Comparison of ENCODE assay signal across 34 cellular contexts in the genomic region with DNA sequence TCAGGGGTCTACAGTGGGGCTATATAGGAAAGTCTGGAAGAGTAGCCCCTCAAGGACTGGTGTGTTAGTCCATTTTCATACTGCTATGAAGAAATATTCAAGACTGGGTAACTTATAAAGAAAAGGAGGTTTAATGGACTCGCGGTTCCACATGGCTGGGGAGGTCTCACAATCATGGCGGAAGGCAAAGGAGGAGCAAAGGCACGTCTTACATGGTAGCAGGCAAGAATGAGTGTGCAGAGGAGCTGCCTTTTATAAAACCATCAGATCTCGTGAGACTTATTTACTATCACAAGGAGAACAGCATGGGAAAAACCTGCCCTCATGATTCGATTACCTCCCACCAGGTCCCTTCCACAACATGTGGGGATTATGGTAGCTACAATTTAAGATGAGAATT. TPM values are rescaled to one million over a fixed set of nuclear protein-coding genes. Genes with fewer than 3 reads are reported as not detected.
DNase-seq lines count a peak whose midpoint lies in the region; ATAC-seq, FAIRE-seq and TF ChIP-seq lines count a peak whose summit lies in the region.
"Had no signal": no experiment of that assay in that cellular context is flagged by ENCODE, and none has a peak within 500 bp of the region (broad histone marks: within the 10 kb centered on the region; RNA-seq: fewer than 3 reads in every experiment).

No MANE protein-coding gene starts in this region.

- FAIRE-seq in GM12892 (lab: Jason Lieb, UNC): no peak
- FAIRE-seq: H1, RCC 7860 had no signal

- no peak overlapping the region for H4K12ac ChIP-seq in trophoblast cell (ENCODE audit: low read depth, low read length)

- no peak overlapping the region for H2BK5ac ChIP-seq in trophoblast cell (ENCODE audit: low read depth, low read length, poor library complexity)

- no peak overlapping the region for H4K91ac ChIP-seq in trophoblast cell (ENCODE audit: low read depth, low read length)

- no peaks in the 10 kb centered on the region for H3K9me3 Mint-ChIP-seq in brain
- H3K9me3 Mint-ChIP-seq: activated naive CD4-positive, alpha-beta T cell treated with anti-CD3 and anti-CD28 coated beads, Interleukin-2, amount 50 U/mL, for 72 hours had no signal

- no peak overlapping the region for H3K23ac ChIP-seq in trophoblast cell (ENCODE audit: low read length)

- H3K4me1 ChIP-seq in trophoblast cell (ENCODE audit: control insufficient read depth in 1 of 2, insufficient read depth in 2 of 2, low read length in 2 of 2): peaks cover 0 to 3% of the 10 kb centered on the region in 2 experiments

- H3K4me2 ChIP-seq in trophoblast cell (ENCODE audit: low read length): no peak overlapping the region
- H3K4me2 ChIP-seq: KMS-11 had no signal

- no peak overlapping the region for H3K9ac ChIP-seq in trophoblast cell (ENCODE audit: low read length)
- H3K9ac ChIP-seq: KMS-11 had no signal

- no peaks in the 10 kb centered on the region for H3K9me3 ChIP-seq in trophoblast cell (ENCODE audit: insufficient read depth, low read depth, low read length)
- H3K9me3 ChIP-seq: colonic mucosa, neutrophil, sigmoid colon, tibial artery had no signal

- no peak for TF ChIP-seq POLR2A in GM12892 (IDR thresholded peaks at IDR 0.05; ENCODE audit: low read depth, low read length)

- DNase-seq in NCI-H82 (lab: John Stamatoyannopoulos, UW) (peak; percentile 25), NCI-H82 treated with DMSO at 0.1 percent for 48 hours (lab: John Stamatoyannopoulos, UW; ENCODE audit: unreplicated experiment) (no peak), HFF-Myc (ENCODE audit: extremely low read depth, low read depth) (no peak), trophoblast cell (no peak), GM12892 (ENCODE audit: insufficient read length) (no peak), HEK293T (ENCODE audit: extremely low spot score) (no peak)
- DNase-seq: activated CD4-positive, alpha-beta T cell treated with anti-CD3 and anti-CD28 coated beads, Interleukin-2, amount 10 ng/mL, durations not matched to agents 24 days and 14 days; activated CD8-positive, alpha-beta memory T cell treated with anti-CD3 and anti-CD28 coated beads for 24 hours; activated effector memory CD4-positive, alpha-beta T cell treated with Interleukin-2 at 50 U/mL for 16 hours; activated T-cell treated with anti-CD3 and anti-CD28 coated beads for 4 hours; aorta; Calu3; colonic mucosa; effector memory CD4-positive, alpha-beta T cell; erythroblast; NCI-H1417; NCI-H2029 treated with DMSO at 0.1 percent for 48 hours; NCI-H226; SIG-M5; sigmoid colon; stimulated activated CD4-positive, alpha-beta T cell treated with anti-CD3 and anti-CD28 coated beads, Interleukin-4, amount 100 ng/mL, for 24 hours; tibial artery; WERI-Rb-1 had no signal

- no peak overlapping the region for H2AFZ ChIP-seq in trophoblast cell (ENCODE audit: insufficient read depth, low read length, poor library complexity)

- peaks cover 5% of the 10 kb centered on the region for H3K79me2 ChIP-seq in trophoblast cell (ENCODE audit: control insufficient read depth, insufficient read depth, low read length, poor library complexity)

- H3K79me1 ChIP-seq in trophoblast cell (ENCODE audit: low read length): peaks cover 9% of the 10 kb centered on the region

- H3K36me3 ChIP-seq in trophoblast cell (ENCODE audit: control insufficient read depth in 1 of 2, insufficient read depth in 2 of 2, low read length in 2 of 2): peaks cover 0 to 3% of the 10 kb centered on the region in 2 experiments
- H3K36me3 ChIP-seq: colonic mucosa, neutrophil had no signal

- no peaks in the 10 kb centered on the region for H3K27me3 ChIP-seq in trophoblast cell (ENCODE audit: insufficient read depth, low read length)
- H3K27me3 ChIP-seq: cardiac muscle cell, colonic mucosa, sigmoid colon, tibial artery had no signal

- peak overlapping the region; percentile 54 to 99 (median 98) for H3K4me3 Mint-ChIP-seq in brain
- H3K4me3 Mint-ChIP-seq: activated CD4-positive, alpha-beta T cell treated with anti-CD3 and anti-CD28 coated beads, Interleukin-2, amount 10 ng/mL, durations not matched to agents 24 days and 14 days had no signal

- peak overlapping the region; percentile 14 for H3K4ac ChIP-seq in trophoblast cell (ENCODE audit: low read depth, low read length)

- H2BK12ac ChIP-seq in trophoblast cell (ENCODE audit: low read length): no peak overlapping the region

- no peak overlapping the region for H3K27ac Mint-ChIP-seq in brain
- H3K27ac Mint-ChIP-seq: activated CD4-positive, alpha-beta T cell treated with anti-CD3 and anti-CD28 coated beads, Interleukin-2, amount 10 ng/mL, durations not matched to agents 24 days and 14 days; activated naive CD4-positive, alpha-beta T cell treated with anti-CD3 and anti-CD28 coated beads, Interleukin-2, amount 50 U/mL, for 72 hours; progenitor cell of endocrine pancreas had no signal

- ATAC-seq in HG03025 (IDR thresholded peaks at IDR 0.05; ENCODE audit: low FRiP score, unreplicated experiment): no peak
- ATAC-seq: activated naive CD4-positive, alpha-beta T cell treated with anti-CD3 and anti-CD28 coated beads, Interleukin-2, amount 50 U/mL, for 72 hours had no signal

- no peak for TF ChIP-seq CTCF in HFF-Myc (IDR thresholded peaks at IDR 0.05; ENCODE audit: low read depth, low read length, missing control alignments)
- no peak for TF ChIP-seq CTCF in brain (conservative IDR thresholded peaks at IDR 0.05)

- no peak overlapping the region for H3K14ac ChIP-seq in trophoblast cell (ENCODE audit: low read length)

- 0 out of 2 replicates have a peak overlapping the region, but pooled peaks have one; percentile 4 for H3K4me3 ChIP-seq in HFF-Myc (replicated peaks; ENCODE audit: low read depth, low read length)
- no peak overlapping the region for H3K4me3 ChIP-seq in trophoblast cell (ENCODE audit: low read depth, low read length)
- H3K4me3 ChIP-seq: cardiac muscle cell, colonic mucosa, sigmoid colon, tibial artery had no signal

- H2AK5ac ChIP-seq in trophoblast cell (ENCODE audit: low read length): no peak overlapping the region

- H4K8ac ChIP-seq in trophoblast cell (ENCODE audit: low read depth, low read length): no peak overlapping the region

- H3K36me3 Mint-ChIP-seq in brain: no peaks in the 10 kb centered on the region

- POLR2A ChIA-PET in HEK293T (lab: Yijun Ruan, JAX): no interaction called here

- CTCF ChIA-PET in HEK293T (lab: Yijun Ruan, JAX): no interaction called here

- no peak overlapping the region for H3K18ac ChIP-seq in trophoblast cell (ENCODE audit: low read length)

- no peak overlapping the region for H3K27ac ChIP-seq in trophoblast cell (ENCODE audit: low read depth, low read length)
- H3K27ac ChIP-seq: 22Rv1, C4-2B, cardiac muscle cell, colonic mucosa, KMS-11, neutrophil, sigmoid colon, tibial artery, WERI-Rb-1 had no signal

- no peak overlapping the region for H2BK120ac ChIP-seq in trophoblast cell (ENCODE audit: insufficient read depth, low read length, poor library complexity)

- H3K27me3 Mint-ChIP-seq in brain: peaks cover 6% of the 10 kb centered on the region
- H3K27me3 Mint-ChIP-seq: activated CD4-positive, alpha-beta T cell treated with anti-CD3 and anti-CD28 coated beads, Interleukin-2, amount 10 ng/mL, durations not matched to agents 24 days and 14 days; progenitor cell of endocrine pancreas had no signal

- peaks cover 51% of the 10 kb centered on the region for H3K4me1 Mint-ChIP-seq in brain

- no CpG with 5 or more reads among the region's 6 CpGs for WGBS in trophoblast cell (ENCODE audit: extremely low coverage, insufficient coverage, insufficient read length)

TF ChIP-seq in HEK293T, 16 proteins besides CTCF, POLR2A, EP300 and RAD21:
- TF ChIP-seq L3MBTL2 (conservative IDR thresholded peaks at IDR 0.05) (no peak), HDGF (IDR thresholded peaks at IDR 0.05; ENCODE audit: borderline replicate concordance) (no peak), SUZ12 (IDR thresholded peaks at IDR 0.05) (no peak), BHLHE40 (IDR thresholded peaks at IDR 0.05; ENCODE audit: borderline replicate concordance) (no peak), FOXK2 (IDR thresholded peaks at IDR 0.05) (no peak), ARNT (IDR thresholded peaks at IDR 0.05) (no peak), TARDBP (IDR thresholded peaks at IDR 0.05) (no peak), CTBP1 (IDR thresholded peaks at IDR 0.05; ENCODE audit: borderline replicate concordance) (no peak), LEF1 (IDR thresholded peaks at IDR 0.05; ENCODE audit: borderline replicate concordance) (no peak), ELF4 (IDR thresholded peaks at IDR 0.05) (no peak), FOXM1 (IDR thresholded peaks at IDR 0.05; ENCODE audit: borderline replicate concordance) (no peak), SP1 (IDR thresholded peaks at IDR 0.05) (no peak), NFRKB (IDR thresholded peaks at IDR 0.05) (no peak), FOXA1 (IDR thresholded peaks at IDR 0.05) (no peak), ZNF384 (IDR thresholded peaks at IDR 0.05) (no peak)
- TF ChIP-seq, protein P1, sequence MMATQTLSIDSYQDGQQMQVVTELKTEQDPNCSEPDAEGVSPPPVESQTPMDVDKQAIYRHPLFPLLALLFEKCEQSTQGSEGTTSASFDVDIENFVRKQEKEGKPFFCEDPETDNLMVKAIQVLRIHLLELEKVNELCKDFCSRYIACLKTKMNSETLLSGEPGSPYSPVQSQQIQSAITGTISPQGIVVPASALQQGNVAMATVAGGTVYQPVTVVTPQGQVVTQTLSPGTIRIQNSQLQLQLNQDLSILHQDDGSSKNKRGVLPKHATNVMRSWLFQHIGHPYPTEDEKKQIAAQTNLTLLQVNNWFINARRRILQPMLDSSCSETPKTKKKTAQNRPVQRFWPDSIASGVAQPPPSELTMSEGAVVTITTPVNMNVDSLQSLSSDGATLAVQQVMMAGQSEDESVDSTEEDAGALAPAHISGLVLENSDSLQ (IDR thresholded peaks at IDR 0.05): no peak
TF ChIP-seq in HEK293T: peak in this region for 0.

RNA-seq across cellular contexts. Expression of a gene that starts 3.0 kb away (rescaled TPM):
- polyA plus RNA-seq in brain (ENCODE audit: insufficient read depth, low read depth, low replicate concordance): 1.5 TPM
- 41.6 and 44.7 TPM in 2 replicates for polyA plus RNA-seq in trophoblast cell (2013)
- 8.5 TPM for polyA plus RNA-seq in GM12892 (2012; ENCODE audit: missing spikeins)

RNA-seq across cellular contexts. Expression of a gene that starts 4.7 kb away (rescaled TPM):
- 5.0 TPM for polyA plus RNA-seq in brain (ENCODE audit: insufficient read depth, low read depth, low replicate concordance)
- polyA plus RNA-seq in trophoblast cell (2013): 18.2 and 18.6 TPM in 2 replicates
- polyA plus RNA-seq in GM12892 (2012; ENCODE audit: missing spikeins): 6.6 TPM

RNA-seq across cellular contexts. Expression of a gene that starts 33.9 kb away (rescaled TPM):
- 142 TPM for polyA plus RNA-seq in brain (ENCODE audit: insufficient read depth, low read depth, low replicate concordance)
- polyA plus RNA-seq in trophoblast cell (2013): 44.0 and 47.0 TPM in 2 replicates
- 34.0 TPM for polyA plus RNA-seq in GM12892 (2012; ENCODE audit: missing spikeins)
